Comparison of ENCODE assay signal across 21 cellular contexts in the genomic region with DNA sequence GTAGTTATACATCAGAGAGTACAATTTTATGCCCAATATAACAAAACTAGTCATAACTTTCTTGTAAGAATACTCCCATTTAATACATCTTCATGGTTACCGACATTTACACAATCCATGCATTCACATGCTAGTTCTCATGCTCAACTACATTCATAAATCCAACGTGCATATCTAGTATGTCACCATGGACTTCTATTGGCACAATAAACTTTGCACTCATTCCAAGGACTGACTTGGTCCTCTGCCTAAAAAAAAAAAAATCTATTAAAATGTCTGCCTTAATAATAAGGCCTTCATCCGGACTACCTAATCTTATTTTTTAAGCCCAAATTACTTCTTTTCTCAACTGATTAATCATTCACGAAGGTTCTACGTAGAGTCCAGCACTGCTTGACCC.
A peak's percentile ranks its signal among the peaks of the same experiment; 100 is the strongest.
DNase-seq lines count a peak whose midpoint lies in the region; ATAC-seq lines count a peak whose summit lies in the region.
"Had no signal": no experiment of that assay in that cellular context is flagged by ENCODE, and none has a peak within 500 bp of the region (broad histone marks: within the 10 kb centered on the region; RNA-seq: fewer than 3 reads in every experiment).

No MANE protein-coding gene starts in this region.

- H3K4me3 Mint-ChIP-seq in activated naive CD8-positive, alpha-beta T cell = no peak overlapping the region
- H3K4me3 Mint-ChIP-seq in activated naive CD8-positive, alpha-beta T cell treated with anti-CD3 and anti-CD28 coated beads for 36 hours = no peak overlapping the region
- no peak overlapping the region for H3K4me3 Mint-ChIP-seq in T-helper 17 cell
- no peak overlapping the region for H3K4me3 Mint-ChIP-seq in immature natural killer cell
- H3K4me3 Mint-ChIP-seq in stimulated activated effector memory CD8-positive, alpha-beta T cell treated with anti-CD3 and anti-CD28 coated beads, Interleukin-12 subunit alpha, Interleukin-12 subunit beta, amount 100 ng/mL, for 72 hours = no peak overlapping the region
- H3K4me3 Mint-ChIP-seq: HFFc6 had no signal

- no peaks in the 10 kb centered on the region for H3K27me3 Mint-ChIP-seq in activated naive CD8-positive, alpha-beta T cell
- no peaks in the 10 kb centered on the region for H3K27me3 Mint-ChIP-seq in activated naive CD8-positive, alpha-beta T cell treated with anti-CD3 and anti-CD28 coated beads for 36 hours
- H3K27me3 Mint-ChIP-seq in T-helper 17 cell = no peaks in the 10 kb centered on the region
- H3K27me3 Mint-ChIP-seq in immature natural killer cell (ENCODE audit: low read depth in 3 of 3) = peaks cover 4 to 12% (median 9%) of the 10 kb centered on the region in 3 donors

- ATAC-seq in T-helper 17 cell (no peak), HG02973 (IDR thresholded peaks at IDR 0.05; ENCODE audit: unreplicated experiment) (no peak)
- no peak for ATAC-seq in stimulated activated effector memory CD8-positive, alpha-beta T cell treated with anti-CD3 and anti-CD28 coated beads, Interleukin-12 subunit alpha, Interleukin-12 subunit beta, amount 100 ng/mL, for 72 hours
- ATAC-seq: A549 had no signal

- no peak for DNase-seq in activated naive CD8-positive, alpha-beta T cell treated with anti-CD3 and anti-CD28 coated beads for 36 hours
- no peak for DNase-seq in T-helper 17 cell
- DNase-seq in immature natural killer cell = no peak
- DNase-seq in ACHN = no peak
- no peak for DNase-seq in stimulated activated effector memory CD8-positive, alpha-beta T cell treated with anti-CD3 and anti-CD28 coated beads, Interleukin-12 subunit alpha, Interleukin-12 subunit beta, amount 100 ng/mL, for 72 hours (ENCODE audit: low spot score in 2 of 2)
- DNase-seq: C1 segment of cervical spinal cord, Caco-2, DMS153, EL, HFFc6, KBM-7, MV-4-11, NCI-H1436, NCI-H2029, NCI-H2171 treated with DMSO at 0.1 percent for 48 hours, NCI-H446 treated with DMSO at 0.1 percent for 48 hours, NCI-H748 treated with DMSO at 0.1 percent for 48 hours, RPMI8226 had no signal

- no peaks in the 10 kb centered on the region for H3K9me3 ChIP-seq in T-helper 17 cell (ENCODE audit: control insufficient read depth, low read length, poor library complexity, severe bottlenecking)
- H3K9me3 ChIP-seq: Caco-2 had no signal

- H3K9me3 Mint-ChIP-seq in activated naive CD8-positive, alpha-beta T cell (ENCODE audit: low read depth) = peaks cover 4% of the 10 kb centered on the region
- H3K9me3 Mint-ChIP-seq in activated naive CD8-positive, alpha-beta T cell treated with anti-CD3 and anti-CD28 coated beads for 36 hours = peaks cover 4% of the 10 kb centered on the region
- no peaks in the 10 kb centered on the region for H3K9me3 Mint-ChIP-seq in immature natural killer cell
- no peaks in the 10 kb centered on the region for H3K9me3 Mint-ChIP-seq in stimulated activated effector memory CD8-positive, alpha-beta T cell treated with anti-CD3 and anti-CD28 coated beads, Interleukin-12 subunit alpha, Interleukin-12 subunit beta, amount 100 ng/mL, for 72 hours

- peaks cover 45% of the 10 kb centered on the region for H3K36me3 Mint-ChIP-seq in activated naive CD8-positive, alpha-beta T cell
- peaks cover 65% of the 10 kb centered on the region for H3K36me3 Mint-ChIP-seq in activated naive CD8-positive, alpha-beta T cell treated with anti-CD3 and anti-CD28 coated beads for 36 hours
- H3K36me3 Mint-ChIP-seq in T-helper 17 cell (ENCODE audit: low read depth) = peaks cover 8% of the 10 kb centered on the region
- peaks cover 21 to 23% (median 23%) of the 10 kb centered on the region in 3 donors for H3K36me3 Mint-ChIP-seq in immature natural killer cell
- peaks cover 88% of the 10 kb centered on the region for H3K36me3 Mint-ChIP-seq in stimulated activated effector memory CD8-positive, alpha-beta T cell treated with anti-CD3 and anti-CD28 coated beads, Interleukin-12 subunit alpha, Interleukin-12 subunit beta, amount 100 ng/mL, for 72 hours

- peaks cover 63% of the 10 kb centered on the region for H3K4me1 Mint-ChIP-seq in activated naive CD8-positive, alpha-beta T cell (ENCODE audit: low read depth)
- peaks cover 44% of the 10 kb centered on the region for H3K4me1 Mint-ChIP-seq in activated naive CD8-positive, alpha-beta T cell treated with anti-CD3 and anti-CD28 coated beads for 36 hours
- H3K4me1 Mint-ChIP-seq in T-helper 17 cell = peaks cover 26% of the 10 kb centered on the region
- peaks cover 31 to 64% of the 10 kb centered on the region in 2 donors for H3K4me1 Mint-ChIP-seq in immature natural killer cell
- H3K4me1 Mint-ChIP-seq in stimulated activated effector memory CD8-positive, alpha-beta T cell treated with anti-CD3 and anti-CD28 coated beads, Interleukin-12 subunit alpha, Interleukin-12 subunit beta, amount 100 ng/mL, for 72 hours = peaks cover 37% of the 10 kb centered on the region

- in situ Hi-C loops in ACHN (cut with HindIII; ENCODE audit: low pct_ligation_motif_present, low pct_unique_long_range_greater_than_20kb, low sequenced_read_pairs) = no loop called here

- peak overlapping the region; percentile 92 for H3K27ac Mint-ChIP-seq in activated naive CD8-positive, alpha-beta T cell
- H3K27ac Mint-ChIP-seq in activated naive CD8-positive, alpha-beta T cell treated with anti-CD3 and anti-CD28 coated beads for 36 hours = no peak overlapping the region
- H3K27ac Mint-ChIP-seq in T-helper 17 cell (peak overlapping the region; percentile 57), immature natural killer cell (peak overlapping the region in 4 of 6 donors; percentile 28 to 39 (median 30))
- no peak overlapping the region for H3K27ac Mint-ChIP-seq in stimulated activated effector memory CD8-positive, alpha-beta T cell treated with anti-CD3 and anti-CD28 coated beads, Interleukin-12 subunit alpha, Interleukin-12 subunit beta, amount 100 ng/mL, for 72 hours
- H3K27ac Mint-ChIP-seq: HFFc6 had no signal

Comparison
In these comparisons a context has a peak if more than half of its experiments do, and no peak if none do; other contexts are left out.
1. H3K27ac Mint-ChIP-seq: peak in activated naive CD8-positive, alpha-beta T cell (single experiment), T-helper 17 cell (single experiment) and immature natural killer cell (4 of 6); none in activated naive CD8-positive, alpha-beta T cell treated with anti-CD3 and anti-CD28 coated beads for 36 hours (single experiment) and stimulated activated effector memory CD8-positive, alpha-beta T cell treated with anti-CD3 and anti-CD28 coated beads, Interleukin-12 subunit alpha, Interleukin-12 subunit beta, amount 100 ng/mL, for 72 hours (single experiment).